16 cellular contexts compared by ENCODE assay signal in genomic region chr9:78320875-78321496, GRCh38. TPM values are rescaled to one million over a fixed set of nuclear protein-coding genes. Genes with fewer than 3 reads are reported as not detected.
A peak's percentile ranks its signal among the peaks of the same experiment; 100 is the strongest.
DNase-seq lines count a peak whose midpoint lies in the region; ATAC-seq and TF ChIP-seq lines count a peak whose summit lies in the region.
"Had no signal": no experiment of that assay in that cellular context is flagged by ENCODE, and none has a peak within 500 bp of the region (broad histone marks: within the 10 kb centered on the region; RNA-seq: fewer than 3 reads in every experiment).

No MANE protein-coding gene starts in this region.

- no peak overlapping the region for H2AFZ ChIP-seq in GM23338

- peaks cover 51% of the 10 kb centered on the region for H3F3A ChIP-seq in GM23338 (replicated peaks; ENCODE audit: low read depth)

- H3K4me1 Mint-ChIP-seq in GM23338 = peaks cover 47% of the 10 kb centered on the region
- peaks cover 10% of the 10 kb centered on the region for H3K4me1 Mint-ChIP-seq in activated T-helper 17 cell treated with anti-CD3 and anti-CD28 coated beads, Interleukin-2, amount 50 U/mL, for 72 hours
- H3K4me1 Mint-ChIP-seq: B cell had no signal

- ATAC-seq in GM23338 (no peak), Right ventricle myocardium superior (ENCODE audit: poor library complexity) (peak; percentile 56), left lobe of liver (peak; percentile 57), HG03175 (IDR thresholded peaks at IDR 0.05; ENCODE audit: unreplicated experiment) (no peak), HG03460 (IDR thresholded peaks at IDR 0.05; ENCODE audit: unreplicated experiment) (no peak)
- ATAC-seq in activated T-helper 17 cell treated with anti-CD3 and anti-CD28 coated beads, Interleukin-2, amount 50 U/mL, for 72 hours (replicated peaks) = no peak
- ATAC-seq: GM12878 had no signal

- H3K27ac Mint-ChIP-seq in GM23338 = no peak overlapping the region
- peak overlapping the region; percentile 22 for H3K27ac Mint-ChIP-seq in activated T-helper 17 cell treated with anti-CD3 and anti-CD28 coated beads, Interleukin-2, amount 50 U/mL, for 72 hours
- H3K27ac Mint-ChIP-seq: B cell; CD4-positive, alpha-beta T cell; H9 had no signal

- H3K4me2 ChIP-seq in GM23338 = no peak overlapping the region

- H3K27ac ChIP-seq in GM23338 (ENCODE audit: low read depth) = 0 out of 2 replicates have a peak overlapping the region, but pooled peaks have one; percentile 45

- intact Hi-C loops in Right ventricle myocardium superior (cut with DNase I) = no loop called here

- H3K9me3 Mint-ChIP-seq in GM23338 = no peaks in the 10 kb centered on the region
- no peaks in the 10 kb centered on the region for H3K9me3 Mint-ChIP-seq in activated T-helper 17 cell treated with anti-CD3 and anti-CD28 coated beads, Interleukin-2, amount 50 U/mL, for 72 hours
- H3K9me3 Mint-ChIP-seq: CD4-positive, alpha-beta T cell had no signal

- H3K36me3 Mint-ChIP-seq in GM23338 (ENCODE audit: low read depth) = peaks cover 98% of the 10 kb centered on the region
- peaks cover 88% of the 10 kb centered on the region for H3K36me3 Mint-ChIP-seq in activated T-helper 17 cell treated with anti-CD3 and anti-CD28 coated beads, Interleukin-2, amount 50 U/mL, for 72 hours (ENCODE audit: low read depth)

- no peak for TF ChIP-seq CTCF in GM23338 (conservative IDR thresholded peaks at IDR 0.05; ENCODE audit: low read depth in 2 of 2)

- H3K9me2 ChIP-seq in GM23338 (ENCODE audit: insufficient read depth) = no peaks in the 10 kb centered on the region; the same call in 1 of the 2 replicates

- no peak overlapping the region for H3K4me3 Mint-ChIP-seq in GM23338
- no peak overlapping the region for H3K4me3 Mint-ChIP-seq in activated T-helper 17 cell treated with anti-CD3 and anti-CD28 coated beads, Interleukin-2, amount 50 U/mL, for 72 hours
- H3K4me3 Mint-ChIP-seq: B cell; CD4-positive, alpha-beta T cell; H9 had no signal

- H3K4me1 ChIP-seq in GM23338 (ENCODE audit: insufficient read depth) = no peaks in the 10 kb centered on the region

- H3K27me3 ChIP-seq in GM23338 (ENCODE audit: insufficient read depth) = no peaks in the 10 kb centered on the region

- peaks cover 70% of the 10 kb centered on the region for H3K36me3 ChIP-seq in GM23338 (ENCODE audit: insufficient read depth)

- H3K4me3 ChIP-seq in GM23338 = no peak overlapping the region
- H3K4me3 ChIP-seq: GM12878 had no signal

- H3K79me2 ChIP-seq in GM23338 (replicated peaks; ENCODE audit: insufficient read depth) = peaks cover 81% of the 10 kb centered on the region

- DNase-seq in GM23338 (ENCODE audit: low spot score) (no peak), Right ventricle myocardium superior (no peak), left lobe of liver (ENCODE audit: low spot score) (no peak), HT-29 (ENCODE audit: low spot score) (no peak)
- no peak for DNase-seq in activated CD4-positive, alpha-beta T cell treated with anti-CD3 and anti-CD28 coated beads, Interleukin-2, amount 50 U/mL, for 48 hours
- DNase-seq: Calu3; CD4-positive, alpha-beta T cell; DMS 273 treated with DMSO at 0.1 percent for 48 hours; GOT3; H9; IMR-90 had no signal

- H4K20me1 ChIP-seq in GM23338 (replicated peaks; ENCODE audit: insufficient read depth) = peaks cover 81% of the 10 kb centered on the region

- peaks cover 36% of the 10 kb centered on the region for H3K27me3 Mint-ChIP-seq in GM23338 (ENCODE audit: insufficient read depth, low read depth, poor library complexity)
- no peaks in the 10 kb centered on the region for H3K27me3 Mint-ChIP-seq in activated T-helper 17 cell treated with anti-CD3 and anti-CD28 coated beads, Interleukin-2, amount 50 U/mL, for 72 hours
- H3K27me3 Mint-ChIP-seq: B cell; CD4-positive, alpha-beta T cell had no signal

TF ChIP-seq in GM23338, 12 proteins besides CTCF, POLR2A, EP300 and RAD21 (continues in another document):
- no peak for TF ChIP-seq REST (IDR thresholded peaks at IDR 0.05; ENCODE audit: unreplicated experiment)
- TF ChIP-seq ETS1 (IDR thresholded peaks at IDR 0.05) = no peak
- TF ChIP-seq ZNF331 (CRISPR knock-in tag; IDR thresholded peaks at IDR 0.05; ENCODE audit: low read depth) = no peak
- TF ChIP-seq NANOG (IDR thresholded peaks at IDR 0.05; ENCODE audit: borderline replicate concordance) = no peak
- TF ChIP-seq EZH2 (IDR thresholded peaks at IDR 0.05; ENCODE audit: low read depth, unreplicated experiment) = no peak
- no peak for TF ChIP-seq EZH2phosphoT487 (IDR thresholded peaks at IDR 0.05; ENCODE audit: unreplicated experiment)
- TF ChIP-seq POLR2AphosphoS5 (IDR thresholded peaks at IDR 0.05; ENCODE audit: low read depth) = no peak
- TF ChIP-seq JUNB (IDR thresholded peaks at IDR 0.05; ENCODE audit: unreplicated experiment) = no peak
- no peak for TF ChIP-seq STAT1 (IDR thresholded peaks at IDR 0.05; ENCODE audit: unreplicated experiment)
- no peak for TF ChIP-seq CREB1 (CRISPR knock-in tag; IDR thresholded peaks at IDR 0.05; ENCODE audit: low read depth)
- no peak for TF ChIP-seq ZNF114 (CRISPR knock-in tag; IDR thresholded peaks at IDR 0.05)

RNA-seq across cellular contexts. Expression of gene PSAT1, which starts 24.1 kb away (rescaled TPM):
- total RNA-seq in GM23338 (2014; rRNA removed; shearing (Covaris generic)) = 486 and 511 TPM in 2 replicates
- polyA plus RNA-seq in GM23338 (2016; fragmentation: Nextera tagmentation; extraction: Ambion mirVana) = 386 and 414 TPM in 2 replicates
- 10 to 100 TPM; 14.1 to 62.2 TPM for total RNA-seq in activated T-helper 17 cell treated with anti-CD3 and anti-CD28 coated beads, Interleukin-2, amount 50 U/mL, for 72 hours
- total RNA-seq in Right ventricle myocardium superior (0.83 TPM), left lobe of liver (92.5 TPM)
- 52.5 and 56.8 TPM in 2 replicates for total RNA-seq in HT-29 (2014; rRNA removed; shearing (Covaris generic))

Comparison
In these comparisons a context has a peak if more than half of its experiments do, and no peak if none do; other contexts are left out.
1. ATAC-seq: peak in Right ventricle myocardium superior (single experiment) and left lobe of liver (single experiment); none in GM23338 (single experiment), activated T-helper 17 cell treated with anti-CD3 and anti-CD28 coated beads, Interleukin-2, amount 50 U/mL, for 72 hours (single experiment), HG03175 (single experiment) and HG03460 (single experiment).